Comparison of ENCODE assay signal across 8 cellular contexts in the genomic region with DNA sequence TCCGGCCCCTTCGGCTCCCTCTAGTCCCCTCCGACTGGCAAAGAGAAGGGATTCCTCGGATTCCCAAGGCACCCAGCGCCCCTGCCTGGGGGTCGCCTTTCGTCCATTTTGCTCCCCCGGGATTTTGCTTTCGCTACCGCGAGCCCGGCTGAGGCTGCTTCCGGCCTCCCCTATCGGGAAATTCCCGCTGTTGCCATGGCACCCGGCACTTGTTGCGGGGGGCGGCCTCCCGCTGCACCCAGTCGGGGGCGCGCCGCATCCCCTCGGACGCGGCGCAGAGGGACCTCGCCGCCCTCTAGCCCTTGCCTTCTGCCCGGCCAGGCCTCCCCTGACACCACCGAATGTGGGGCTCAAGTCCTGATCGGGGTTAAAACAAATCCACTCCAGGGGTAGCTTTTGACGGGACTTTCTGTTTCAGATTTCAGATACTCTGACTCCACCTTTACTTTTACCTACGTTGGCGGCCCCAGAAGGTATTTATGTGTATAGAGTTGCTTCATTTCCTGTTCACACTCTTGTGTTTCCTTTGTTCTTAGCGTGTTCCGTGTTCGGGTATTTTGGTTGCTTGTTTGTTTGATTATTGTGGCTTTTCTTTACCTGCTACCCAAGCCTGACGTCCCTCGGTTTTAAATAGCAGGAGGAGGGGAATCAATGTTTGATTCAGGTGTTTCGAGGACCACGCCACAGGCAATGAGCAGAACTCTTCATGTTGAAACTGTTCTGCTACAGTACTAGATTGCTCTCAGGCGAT. TPM values are rescaled to one million over a fixed set of nuclear protein-coding genes. Genes with fewer than 3 reads are reported as not detected.
DNase-seq lines count a peak whose midpoint lies in the region; ATAC-seq, FAIRE-seq and TF ChIP-seq lines count a peak whose summit lies in the region.

No MANE protein-coding gene starts in this region.

- TF ChIP-seq CTCF in Peyer's patch (IDR thresholded peaks at IDR 0.05) (no peak), pancreas (IDR thresholded peaks at IDR 0.05) (no peak), type B pancreatic cell (conservative IDR thresholded peaks at IDR 0.05) (no peak)

- peak; percentile 90 for FAIRE-seq in GM19239 (lab: Jason Lieb, UNC)
- FAIRE-seq in pancreas (lab: Jason Lieb, UNC), result no peak

- no peaks in the 10 kb centered on the region for H3K36me3 Mint-ChIP-seq in type B pancreatic cell

- no peaks in the 10 kb centered on the region for H3K27me3 ChIP-seq in Peyer's patch
- H3K27me3 ChIP-seq in pancreas, result no peaks in the 10 kb centered on the region

- H3K9me3 ChIP-seq in Peyer's patch (no peaks in the 10 kb centered on the region), pancreas (no peaks in the 10 kb centered on the region)

- H3K4me3 ChIP-seq in Peyer's patch (peak overlapping the region; percentile 84 to 99 (median 90)), pancreas (peak overlapping the region; percentile 54 to 96 (median 68))

- H3K27me3 Mint-ChIP-seq in type B pancreatic cell, result peaks cover 10% of the 10 kb centered on the region

- peak; percentile 89 for ATAC-seq in HG03432 (IDR thresholded peaks at IDR 0.05; ENCODE audit: unreplicated experiment)
- peak; percentile 69 to 81 (median 80) for ATAC-seq in pancreas

- peak overlapping the region; percentile 99 for H3K27ac Mint-ChIP-seq in type B pancreatic cell

- DNase-seq in CD1c-positive myeloid dendritic cell (ENCODE audit: extremely low spot score), result peak; percentile 89
- DNase-seq in GM19239 (ENCODE audit: insufficient read length, low spot score), result peak; percentile 42
- DNase-seq in Peyer's patch, result peak; percentile 79 to 89 (median 84)
- DNase-seq in activated effector memory CD4-positive, alpha-beta T cell treated with anti-CD3 and anti-CD28 coated beads, Interleukin-2, amount 50 U/mL, for 16 hours, result peak; percentile 95
- DNase-seq in glomerular visceral epithelial cell (ENCODE audit: extremely low spot score), result peak; percentile 84
- DNase-seq in pancreas, result peak; percentile 60 to 87 (median 77)
- DNase-seq in type B pancreatic cell (ENCODE audit: extremely low spot score, unreplicated experiment), result no peak

- no peaks in the 10 kb centered on the region for H3K9me3 Mint-ChIP-seq in type B pancreatic cell

- H3K4me1 Mint-ChIP-seq in type B pancreatic cell (ENCODE audit: unreplicated experiment), result peaks cover 12% of the 10 kb centered on the region

- 0 to 1% methylated on average over 43 of the region's 43 CpGs for WGBS in pancreas, 2 donors

- H3K27ac ChIP-seq in Peyer's patch (peak overlapping the region; percentile 94 to 99 (median 96)), pancreas (peak overlapping the region; percentile 87 to 96 (median 93))

- H3K36me3 ChIP-seq in Peyer's patch, result no peaks in the 10 kb centered on the region
- H3K36me3 ChIP-seq in pancreas, result no peaks in the 10 kb centered on the region

- H3K4me1 ChIP-seq in Peyer's patch (peaks cover 0 to 9% (median 2%) of the 10 kb centered on the region in 4 donors), pancreas (peaks cover 5 to 17% (median 8%) of the 10 kb centered on the region in 3 donors)

- TF ChIP-seq POLR2A in Peyer's patch (IDR thresholded peaks at IDR 0.05), result peak; percentile 37 to 55

- peak overlapping the region; percentile 100 for H3K4me3 Mint-ChIP-seq in type B pancreatic cell

- intact Hi-C loops in pancreas (cut with DNase I), result no loop called here

RNA-seq across cellular contexts. Expression of a gene that starts 1.4 kb away (rescaled TPM):
- 10 to 100 TPM; 12.0 to 34.7 (median 25.3) TPM for total RNA-seq in Peyer's patch
- total RNA-seq in pancreas, result 10 to 100 TPM; 12.6 to 25.0 (median 15.1) TPM
- polyA plus RNA-seq in pancreas, result 1 to 10 TPM; 4.7 to 8.1 TPM
- 19.6 and 25.2 TPM in 2 replicates for total RNA-seq in type B pancreatic cell (ENCODE audit: low replicate concordance)
